In the genomic region with DNA sequence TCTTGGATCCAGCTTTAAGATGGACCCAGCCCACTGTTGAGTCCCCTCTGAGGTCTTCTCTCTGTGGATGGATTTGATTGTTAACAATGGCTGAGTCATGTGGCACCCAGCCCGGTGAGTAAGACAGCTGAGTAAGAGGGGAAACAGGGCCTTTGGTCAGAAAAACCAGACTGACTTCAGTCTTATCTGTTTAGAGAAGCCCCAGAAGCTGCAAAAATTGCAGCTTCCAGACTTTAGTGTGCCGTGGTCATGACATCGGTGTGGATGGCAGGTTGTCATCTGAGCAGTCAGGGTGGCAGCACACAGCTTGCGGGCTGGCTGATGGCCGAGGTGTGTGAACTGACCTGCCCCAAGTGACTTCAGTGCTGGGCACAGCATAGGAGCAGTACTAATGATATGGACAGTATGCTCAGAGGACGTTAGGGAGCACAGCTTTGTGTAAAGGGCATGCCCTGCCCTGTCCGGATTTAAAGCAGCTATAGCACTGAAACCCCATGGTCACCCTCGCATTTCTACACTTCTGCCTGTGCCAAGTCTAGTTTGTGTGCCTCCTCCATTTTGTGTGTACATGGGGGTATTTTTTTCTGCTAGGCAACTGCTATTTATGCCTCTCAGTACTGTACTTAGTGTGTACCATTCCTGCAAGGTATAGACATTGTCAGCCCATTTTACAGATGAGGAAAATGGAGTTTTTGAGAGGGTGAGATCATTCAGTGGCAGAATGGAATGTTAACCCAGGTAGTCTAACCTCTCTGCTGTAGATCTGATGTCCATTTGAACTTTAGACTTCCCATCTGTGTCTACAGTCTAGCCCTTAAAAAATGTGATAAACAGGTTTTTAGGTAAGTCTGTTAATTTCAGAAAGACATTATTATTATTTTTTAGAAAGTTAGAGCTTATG, we compare ENCODE assay signal across 8 cellular contexts. TPM values are rescaled to one million over a fixed set of nuclear protein-coding genes. Genes with fewer than 3 reads are reported as not detected.
A peak's percentile ranks its signal among the peaks of the same experiment; 100 is the strongest.
DNase-seq lines count a peak whose midpoint lies in the region; ATAC-seq lines count a peak whose summit lies in the region.

No MANE protein-coding gene starts in this region.

- no peak overlapping the region for H3K4me3 Mint-ChIP-seq in activated T-helper 1 cell treated with anti-CD3 and anti-CD28 coated beads, Interleukin-12 subunit alpha, Interleukin-12 subunit beta, Interleukin-2, Interleukin-4 antibody, amounts not matched to agents 30 ng/mL and 10 ng/mL and 1 ng/mL, durations not matched to agents 14 hours and 24 hours and 36 hours

- H3K4me1 Mint-ChIP-seq in activated T-helper 1 cell treated with anti-CD3 and anti-CD28 coated beads, Interleukin-12 subunit alpha, Interleukin-12 subunit beta, Interleukin-2, Interleukin-4 antibody, amounts not matched to agents 30 ng/mL and 10 ng/mL and 1 ng/mL, durations not matched to agents 14 hours and 24 hours and 36 hours (ENCODE audit: low read depth), result peaks cover 23% of the 10 kb centered on the region

- H3K27ac Mint-ChIP-seq in activated T-helper 1 cell treated with anti-CD3 and anti-CD28 coated beads, Interleukin-12 subunit alpha, Interleukin-12 subunit beta, Interleukin-2, Interleukin-4 antibody, amounts not matched to agents 30 ng/mL and 10 ng/mL and 1 ng/mL, durations not matched to agents 14 hours and 24 hours and 36 hours, result no peak overlapping the region

- H3K4me3 ChIP-seq in skin epidermis, result no peak overlapping the region

- DNase-seq in GM04503 (ENCODE audit: low read depth), result peak; percentile 86
- peak; percentile 98 for DNase-seq in M059J (ENCODE audit: low read depth)
- DNase-seq in anterior cingulate cortex (lab: John Stamatoyannopoulos, UW), result peak in 32 of 58 donors; percentile 1 to 72 (median 34)
- peak in 30 of 51 donors; percentile 3 to 74 (median 28) for DNase-seq in hypothalamus (lab: John Stamatoyannopoulos, UW)
- DNase-seq in activated T-helper 1 cell treated with anti-CD3 and anti-CD28 coated beads, Interleukin-12 subunit alpha, Interleukin-12 subunit beta, Interleukin-2, Interleukin-4 antibody, amounts not matched to agents 30 ng/mL and 10 ng/mL and 1 ng/mL, durations not matched to agents 14 hours and 24 hours and 36 hours (ENCODE audit: low spot score), result no peak

- no peaks in the 10 kb centered on the region for H3K9me3 Mint-ChIP-seq in activated T-helper 1 cell treated with anti-CD3 and anti-CD28 coated beads, Interleukin-12 subunit alpha, Interleukin-12 subunit beta, Interleukin-2, Interleukin-4 antibody, amounts not matched to agents 30 ng/mL and 10 ng/mL and 1 ng/mL, durations not matched to agents 14 hours and 24 hours and 36 hours

- no peaks in the 10 kb centered on the region for H3K36me3 Mint-ChIP-seq in activated T-helper 1 cell treated with anti-CD3 and anti-CD28 coated beads, Interleukin-12 subunit alpha, Interleukin-12 subunit beta, Interleukin-2, Interleukin-4 antibody, amounts not matched to agents 30 ng/mL and 10 ng/mL and 1 ng/mL, durations not matched to agents 14 hours and 24 hours and 36 hours (ENCODE audit: low read depth)

- H3K27me3 Mint-ChIP-seq in activated T-helper 1 cell treated with anti-CD3 and anti-CD28 coated beads, Interleukin-12 subunit alpha, Interleukin-12 subunit beta, Interleukin-2, Interleukin-4 antibody, amounts not matched to agents 30 ng/mL and 10 ng/mL and 1 ng/mL, durations not matched to agents 14 hours and 24 hours and 36 hours (ENCODE audit: insufficient read depth), result peaks cover 1% of the 10 kb centered on the region

- intact Hi-C loops in activated T-helper 1 cell treated with anti-CD3 and anti-CD28 coated beads, Interleukin-12 subunit alpha, Interleukin-12 subunit beta, Interleukin-2, Interleukin-4 antibody, amounts not matched to agents 30 ng/mL and 10 ng/mL and 1 ng/mL, durations not matched to agents 14 hours and 24 hours and 36 hours (cut with micrococcal nuclease), result no loop called here

- ATAC-seq in GM18867 (IDR thresholded peaks at IDR 0.05; ENCODE audit: unreplicated experiment) (no peak), HG02763 (IDR thresholded peaks at IDR 0.05; ENCODE audit: unreplicated experiment) (no peak)

- H3K27ac ChIP-seq in skin epidermis, result peak overlapping the region in 18 of 21 experiments; percentile 12 to 71 (median 58)

RNA-seq across cellular contexts. Expression of gene FLNB, which starts 44.4 kb away (rescaled TPM):
- total RNA-seq in M059J (2014; rRNA removed; shearing (Covaris generic)), result 65.0 and 130 TPM in 2 replicates
- 22.3 and 24.1 TPM in 2 replicates for total RNA-seq in activated T-helper 1 cell treated with anti-CD3 and anti-CD28 coated beads, Interleukin-12 subunit alpha, Interleukin-12 subunit beta, Interleukin-2, Interleukin-4 antibody, amounts not matched to agents 30 ng/mL and 10 ng/mL and 1 ng/mL, durations not matched to agents 14 hours and 24 hours and 36 hours
